ENCODE assay signal across 19 cellular contexts in genomic region chr2:237873382-237873781, GRCh38. TPM values are rescaled to one million over a fixed set of nuclear protein-coding genes. Genes with fewer than 3 reads are reported as not detected.
DNase-seq lines count a peak whose midpoint lies in the region; ATAC-seq and TF ChIP-seq lines count a peak whose summit lies in the region.
"Had no signal": no experiment of that assay in that cellular context is flagged by ENCODE, and none has a peak within 500 bp of the region (broad histone marks: within the 10 kb centered on the region; RNA-seq: fewer than 3 reads in every experiment).

No MANE protein-coding gene starts in this region.

- peaks cover 4% of the 10 kb centered on the region for H3K27me3 Mint-ChIP-seq in nephron (ENCODE audit: low read depth)

- intact Hi-C loops in left colon (cut with DNase I, micrococcal nuclease) = no loop called here

- H3K9ac ChIP-seq in BLaER1 = no peak overlapping the region
- H3K9ac ChIP-seq: BLaER1 treated with 17β-estradiol and CSF1 and Interleukin-3, amounts not matched to agents 10 nM and 100 nM had no signal

- H3K27ac Mint-ChIP-seq in nephron = peak overlapping the region in 2 of 3 experiments; percentile 57 to 66
- H3K27ac Mint-ChIP-seq: activated T-helper 2 cell treated with anti-CD3 and anti-CD28 coated beads, Interferon-gamma antibody, Interleukin-2, Interleukin-4, amounts not matched to agents 10 μg/mL and 5 μg/mL and 100 μg/mL, durations not matched to agents 14 hours and 24 hours and 36 hours; mesothelial cell of epicardium had no signal

- no peaks in the 10 kb centered on the region for H3K36me3 ChIP-seq in BLaER1
- H3K36me3 ChIP-seq: BLaER1 treated with 17β-estradiol and CSF1 and Interleukin-3, amounts not matched to agents 10 nM and 100 nM; suprapubic skin had no signal

- DNase-seq in HPDE6-E6E7 (ENCODE audit: extremely low spot score) (peak; percentile 91), epithelial cell of esophagus (ENCODE audit: low read depth) (peak; percentile 95), left colon (no peak), G401 (ENCODE audit: low spot score) (no peak)
- DNase-seq: activated CD4-positive, alpha-beta T cell treated with anti-CD3 and anti-CD28 coated beads, Interleukin-2, amount 50 U/mL, for 1 hour; body of pancreas; DMS53; foreskin melanocyte; NCI-H2081; stimulated activated CD4-positive, alpha-beta T cell treated with anti-CD3 and anti-CD28 coated beads, Interleukin-12 subunit alpha, Interleukin-12 subunit beta, amount 100 ng/mL, for 4 hours had no signal

- in situ Hi-C loops in G401 (cut with HindIII; ENCODE audit: low sequenced_read_pairs) = no loop called here

- no peaks in the 10 kb centered on the region for H3K9me3 ChIP-seq in BLaER1
- H3K9me3 ChIP-seq: BLaER1 treated with 17β-estradiol and CSF1 and Interleukin-3, amounts not matched to agents 10 nM and 100 nM; body of pancreas; pancreas; suprapubic skin had no signal

- no peaks in the 10 kb centered on the region for H3K36me3 Mint-ChIP-seq in nephron (ENCODE audit: low read depth)
- H3K36me3 Mint-ChIP-seq: mesothelial cell of epicardium had no signal

- peak overlapping the region; percentile 20 for H3K4me2 ChIP-seq in BLaER1

- TF ChIP-seq CTCF in epithelial cell of esophagus (IDR thresholded peaks at IDR 0.05; ENCODE audit: insufficient read depth, low read depth, low read length, missing control alignments) (no peak), nephron (IDR thresholded peaks at IDR 0.05; ENCODE audit: unreplicated experiment in 3 of 3) (no peak)

- no peaks in the 10 kb centered on the region for H3K9me3 Mint-ChIP-seq in nephron
- H3K9me3 Mint-ChIP-seq: activated T-helper 2 cell treated with anti-CD3 and anti-CD28 coated beads, Interferon-gamma antibody, Interleukin-2, Interleukin-4, amounts not matched to agents 10 μg/mL and 5 μg/mL and 100 μg/mL, durations not matched to agents 14 hours and 24 hours and 36 hours; mesothelial cell of epicardium had no signal

- no peak overlapping the region for H3K4me3 ChIP-seq in BLaER1
- H3K4me3 ChIP-seq in epithelial cell of esophagus (ENCODE audit: low read length) = no peak overlapping the region
- H3K4me3 ChIP-seq: BLaER1 treated with 17β-estradiol and CSF1 and Interleukin-3, amounts not matched to agents 10 nM and 100 nM; body of pancreas; pancreas; suprapubic skin had no signal

- H3K4me1 Mint-ChIP-seq in nephron = peaks cover 24% of the 10 kb centered on the region

- no peaks in the 10 kb centered on the region for H4K20me1 ChIP-seq in BLaER1

- ATAC-seq in HG03565 (IDR thresholded peaks at IDR 0.05; ENCODE audit: unreplicated experiment) (no peak), left colon (no peak), GM21737 (IDR thresholded peaks at IDR 0.05; ENCODE audit: unreplicated experiment) (no peak)
- ATAC-seq: body of pancreas, pancreas had no signal

- no peak overlapping the region for H3K27ac ChIP-seq in BLaER1
- H3K27ac ChIP-seq: BLaER1 treated with 17β-estradiol and CSF1 and Interleukin-3, amounts not matched to agents 10 nM and 100 nM; body of pancreas; pancreas; suprapubic skin had no signal

- peaks cover 45% of the 10 kb centered on the region for H3K4me1 ChIP-seq in BLaER1

- H3K27me3 ChIP-seq in BLaER1 = no peaks in the 10 kb centered on the region; the same call in 1 of the 2 replicates
- H3K27me3 ChIP-seq: body of pancreas, pancreas had no signal

- H3K4me3 Mint-ChIP-seq in nephron = no peak overlapping the region
- H3K4me3 Mint-ChIP-seq: mesothelial cell of epicardium had no signal

RNA-seq across cellular contexts. Expression of gene RAMP1, which starts 14.0 kb away (rescaled TPM):
- total RNA-seq in left colon = 10 to 100 TPM in 1 of 2 donors, 1 to 10 TPM in 1; 1.8 to 24.8 TPM
- not detected in 2 replicates for total RNA-seq in G401 (2014; rRNA removed; shearing (Covaris generic))

Comparison
In these comparisons a context has a peak if more than half of its experiments do, and no peak if none do; other contexts are left out.
1. DNase-seq: peak in HPDE6-E6E7 (single experiment) and epithelial cell of esophagus (single experiment); none in left colon (0 of 2) and G401 (single experiment).